In genomic region chr7:127207806-127208205, GRCh38 we compare ENCODE assay signal across 8 cellular contexts. TPM values are rescaled to one million over a fixed set of nuclear protein-coding genes. Genes with fewer than 3 reads are reported as not detected.
"Had no signal": no experiment of that assay in that cellular context is flagged by ENCODE, and none has a peak within 500 bp of the region (broad histone marks: within the 10 kb centered on the region; RNA-seq: fewer than 3 reads in every experiment).

No MANE protein-coding gene starts in this region.

- H3K27ac ChIP-seq: HL-60, KMS-11 had no signal

- H3K4me3 ChIP-seq: GM23338 had no signal

- H3K9ac ChIP-seq: KMS-11 had no signal

- H3K4me2 ChIP-seq: GM23338, KMS-11 had no signal

- ATAC-seq: GM23338, HepG2 had no signal

- H2AFZ ChIP-seq: GM23338 had no signal

- DNase-seq: H9, HCEC 1CT, KBM-7 had no signal

RNA-seq across cellular contexts. Expression of gene GRM8, which starts 44.9 kb away (rescaled TPM):
- total RNA-seq: HepG2 had no signal
- polyA plus RNA-seq: HepG2, IgD-negative memory B cell had no signal
